In the genomic region with DNA sequence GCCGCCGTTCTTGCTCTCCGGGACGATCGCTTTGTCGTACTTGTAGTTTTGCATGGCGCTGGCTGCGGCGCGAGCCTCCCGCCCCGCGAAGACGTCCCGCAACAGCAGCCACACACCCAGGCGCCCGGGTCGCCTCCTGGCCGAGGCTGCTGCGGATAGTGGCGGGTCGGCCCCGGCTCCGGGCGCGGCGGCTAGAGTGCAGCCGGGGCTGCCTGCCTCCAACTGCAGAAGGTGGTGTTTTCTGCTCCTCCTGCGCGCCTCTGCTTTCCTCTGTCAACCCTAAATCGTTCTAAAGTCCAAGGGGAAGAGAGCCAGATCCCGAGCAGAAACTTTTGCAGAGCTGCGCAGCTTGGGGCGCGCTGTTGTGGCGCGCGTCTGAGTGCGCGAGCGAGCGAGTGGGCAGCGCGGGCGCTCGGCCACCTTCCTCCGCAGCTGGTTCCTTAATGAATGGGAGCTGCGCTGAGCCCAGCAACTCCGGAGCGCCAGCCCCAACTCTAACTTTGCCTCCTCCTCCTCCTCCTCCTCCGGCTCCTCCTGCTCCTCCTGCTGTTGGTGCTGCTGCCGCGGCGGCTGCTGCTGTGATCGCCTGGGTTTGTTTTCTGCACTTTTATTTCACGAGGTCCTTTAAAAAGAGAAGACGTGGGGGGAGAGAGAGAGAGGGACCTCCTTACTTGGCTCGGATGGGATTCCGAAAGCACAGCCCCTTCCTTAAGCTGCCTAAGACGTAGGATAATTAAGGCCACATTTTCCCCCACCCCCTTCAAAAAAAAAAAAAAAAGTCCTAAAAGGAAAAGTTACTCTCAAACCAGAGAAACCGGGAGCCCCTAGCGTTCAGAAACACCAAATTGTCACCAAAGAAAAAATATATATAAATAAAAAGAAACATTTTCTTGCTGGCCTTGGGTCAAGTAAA, we compare ENCODE assay signal across 1 cellular context.
TF ChIP-seq lines count a peak whose summit lies in the region.

Gene PLPP3, minus strand, starts transcription at position 601 of the 913 bp plus-strand sequence. Its CDS starts 547 bp downstream, at position 54.

TF ChIP-seq in IMR-90, 13 proteins besides CTCF, POLR2A, EP300 and RAD21:
- TF ChIP-seq, protein P1, sequence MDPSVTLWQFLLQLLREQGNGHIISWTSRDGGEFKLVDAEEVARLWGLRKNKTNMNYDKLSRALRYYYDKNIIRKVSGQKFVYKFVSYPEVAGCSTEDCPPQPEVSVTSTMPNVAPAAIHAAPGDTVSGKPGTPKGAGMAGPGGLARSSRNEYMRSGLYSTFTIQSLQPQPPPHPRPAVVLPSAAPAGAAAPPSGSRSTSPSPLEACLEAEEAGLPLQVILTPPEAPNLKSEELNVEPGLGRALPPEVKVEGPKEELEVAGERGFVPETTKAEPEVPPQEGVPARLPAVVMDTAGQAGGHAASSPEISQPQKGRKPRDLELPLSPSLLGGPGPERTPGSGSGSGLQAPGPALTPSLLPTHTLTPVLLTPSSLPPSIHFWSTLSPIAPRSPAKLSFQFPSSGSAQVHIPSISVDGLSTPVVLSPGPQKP (IDR thresholded peaks at IDR 0.05; ENCODE audit: borderline replicate concordance, low read depth, low read length), result no peak
- no peak for TF ChIP-seq RFX5 (IDR thresholded peaks at IDR 0.05; ENCODE audit: low read depth, low read length)
- no peak for TF ChIP-seq MXI1 (IDR thresholded peaks at IDR 0.05; ENCODE audit: borderline replicate concordance, low read depth, low read length)
- TF ChIP-seq CHD1 (IDR thresholded peaks at IDR 0.05; ENCODE audit: low read depth, low read length), result no peak
- TF ChIP-seq MAZ (IDR thresholded peaks at IDR 0.05; ENCODE audit: borderline replicate concordance, low read depth, low read length), result peak; percentile 69; the same call in 1 of the 2 replicates
- peak; percentile 35 for TF ChIP-seq RCOR1 (IDR thresholded peaks at IDR 0.05; ENCODE audit: insufficient replicate concordance, low read length)
- TF ChIP-seq SMC3 (IDR thresholded peaks at IDR 0.05; ENCODE audit: low read depth, low read length), result peak; percentile 38
- no peak for TF ChIP-seq NFE2L2 (IDR thresholded peaks at IDR 0.05; ENCODE audit: low read depth, low read length)
- no peak for TF ChIP-seq CEBPB (IDR thresholded peaks at IDR 0.05; ENCODE audit: low read depth, low read length)
- no peak for TF ChIP-seq MAFK (IDR thresholded peaks at IDR 0.05; ENCODE audit: low read depth, low read length)
